In the genomic region with DNA sequence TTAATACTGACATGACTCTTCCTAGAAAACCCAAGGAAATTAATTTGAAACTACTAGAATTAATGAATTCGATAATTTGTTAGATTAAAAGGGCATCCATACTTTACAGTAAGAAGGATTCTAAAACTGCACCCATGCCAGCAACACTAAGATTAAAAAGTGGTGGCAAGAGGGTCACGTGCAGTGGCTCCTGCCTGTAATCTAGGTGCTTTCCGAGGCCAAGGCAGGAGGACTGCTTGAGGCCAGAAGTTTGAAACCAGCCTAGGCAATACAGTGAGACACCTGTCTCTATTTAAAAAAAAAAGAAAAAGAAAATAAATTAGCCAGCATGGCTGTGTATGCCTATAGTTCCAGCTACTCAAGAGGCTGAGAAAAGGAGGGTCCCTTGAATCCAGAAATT, we compare ENCODE assay signal across 10 cellular contexts.
"Had no signal": no experiment of that assay in that cellular context is flagged by ENCODE, and none has a peak within 500 bp of the region (broad histone marks: within the 10 kb centered on the region; RNA-seq: fewer than 3 reads in every experiment).

No MANE protein-coding gene starts in this region.

- H3K36me3 Mint-ChIP-seq: IgD-negative memory B cell had no signal

- H3K4me2 ChIP-seq: GM23338 had no signal

- H3K4me3 Mint-ChIP-seq: GM23338, HFFc6 had no signal

- H3K4me3 ChIP-seq: GM23338, HAP-1 had no signal

- H3K9me3 Mint-ChIP-seq: GM23338, HFFc6, IgD-negative memory B cell had no signal

- H3K27ac Mint-ChIP-seq: GM23338, HFFc6 had no signal

- H3K27ac ChIP-seq: HL-60 had no signal

- H2AFZ ChIP-seq: GM23338 had no signal

- ATAC-seq: GM23338, HCT116, HepG2 had no signal

- H3K9me3 ChIP-seq: HAP-1 had no signal

- DNase-seq: HFFc6, KBM-7 had no signal

- H3K36me3 ChIP-seq: HAP-1 had no signal

- H3K27me3 Mint-ChIP-seq: IgD-negative memory B cell had no signal

- FAIRE-seq: H1, H54, HepG2 had no signal
